27 cellular contexts compared by ENCODE assay signal in genomic region chr3:43171770-43172169, GRCh38.
A peak's percentile ranks its signal among the peaks of the same experiment; 100 is the strongest.
DNase-seq lines count a peak whose midpoint lies in the region; ATAC-seq and TF ChIP-seq lines count a peak whose summit lies in the region.
"Had no signal": no experiment of that assay in that cellular context is flagged by ENCODE, and none has a peak within 500 bp of the region (broad histone marks: within the 10 kb centered on the region; RNA-seq: fewer than 3 reads in every experiment).

No MANE protein-coding gene starts in this region.

- H3K4me2 ChIP-seq in mesenchymal stem cell (ENCODE audit: low read length, poor library complexity, severe bottlenecking) = no peak overlapping the region

- no peak overlapping the region for H2BK120ac ChIP-seq in mesenchymal stem cell (ENCODE audit: low read depth, low read length)

- H3K4me1 ChIP-seq in mesenchymal stem cell (ENCODE audit: control insufficient read depth, insufficient read depth, low read depth, low read length) (peaks cover under 1% of the 10 kb centered on the region), spleen (peaks cover 0 to 4% (median 2%) of the 10 kb centered on the region in 6 donors)
- H3K4me1 ChIP-seq: BE2C, body of pancreas, tibial artery had no signal

- H2BK12ac ChIP-seq in mesenchymal stem cell (ENCODE audit: low read length in 2 of 2) = no peak overlapping the region

- H3K9me3 ChIP-seq in mesenchymal stem cell (ENCODE audit: control insufficient read depth, low read length) (peaks cover 9% of the 10 kb centered on the region), spleen (peaks cover 0 to 28% (median 22%) of the 10 kb centered on the region in 8 donors)
- H3K9me3 ChIP-seq: BE2C, body of pancreas had no signal

- H3K9ac ChIP-seq in mesenchymal stem cell (ENCODE audit: low read length) = no peak overlapping the region

- no peak for TF ChIP-seq POLR2A in spleen (IDR thresholded peaks at IDR 0.05)

- no peak overlapping the region for H3K23ac ChIP-seq in mesenchymal stem cell (ENCODE audit: low read length in 2 of 2)

- H4K8ac ChIP-seq in mesenchymal stem cell (ENCODE audit: low read length) = no peak overlapping the region

- peak; percentile 62 for DNase-seq in EH (ENCODE audit: low read depth)
- peak; percentile 67 for DNase-seq in M059J (ENCODE audit: low read depth)
- peak; percentile 24 for DNase-seq in amniotic epithelial cell (ENCODE audit: low read depth)
- no peak for DNase-seq in mesenchymal stem cell
- DNase-seq in NOMO-1 (lab: John Stamatoyannopoulos, UW; ENCODE audit: unreplicated experiment in 2 of 2) = no peak
- DNase-seq in spleen = no peak
- DNase-seq in GM10266 (ENCODE audit: extremely low spot score) = no peak
- DNase-seq: ACHN; activated CD4-positive, alpha-beta T cell treated with anti-CD3 and anti-CD28 coated beads, Interleukin-2, amount 50 U/mL, for 48 hours; activated naive CD4-positive, alpha-beta T cell; activated T-cell treated with anti-CD3 and anti-CD28 coated beads, Interleukin-2, amount 50 U/mL, for 48 hours; BE2C; body of pancreas; CD8-positive, alpha-beta memory T cell; dermis blood vessel endothelial cell; DMS 273 treated with DMSO at 0.1 percent for 48 hours; esophagus squamous epithelium; hippocampal formation; left colon; NCI-H146; right cardiac atrium; stimulated activated CD4-positive, alpha-beta T cell treated with anti-CD3 and anti-CD28 coated beads, Interleukin-4, amount 100 ng/mL, for 1 hour; stomach; tibial artery had no signal

- H3K4me3 ChIP-seq in mesenchymal stem cell (ENCODE audit: insufficient read depth in 1 of 2, low read depth in 1 of 2, low read length in 2 of 2) = no peak overlapping the region
- H3K4me3 ChIP-seq in spleen = no peak overlapping the region
- H3K4me3 ChIP-seq: body of pancreas, esophagus squamous epithelium, SK-N-MC, stomach, tibial artery had no signal

- H3K79me1 ChIP-seq in mesenchymal stem cell (replicated peaks; ENCODE audit: low read length, poor library complexity, severe bottlenecking) = no peaks in the 10 kb centered on the region

- TF ChIP-seq CTCF in spleen (IDR thresholded peaks at IDR 0.05 in 8 of 11, conservative IDR thresholded peaks at IDR 0.05 in 3 of 11) = no peak
- TF ChIP-seq CTCF in GM10266 (IDR thresholded peaks at IDR 0.05; ENCODE audit: control insufficient read depth, insufficient read depth, low read depth, missing control alignments) = no peak

- peaks cover 0 to 4% of the 10 kb centered on the region in 2 experiments for H3K27me3 ChIP-seq in mesenchymal stem cell (ENCODE audit: control insufficient read depth in 1 of 2, insufficient read depth in 1 of 2, low read length in 2 of 2)
- no peaks in the 10 kb centered on the region for H3K27me3 ChIP-seq in spleen (replicated peaks in 1 of 7)
- H3K27me3 ChIP-seq: BE2C, body of pancreas, esophagus squamous epithelium, stomach, tibial artery had no signal

- WGBS in mesenchymal stem cell = 81% methylated on average over 4 of the region's 5 CpGs
- WGBS in spleen, 5 donors = 93 to 98% (median 96%) methylated on average over 5 of the region's 5 CpGs

- no peak for ATAC-seq in HG03354 (IDR thresholded peaks at IDR 0.05; ENCODE audit: poor library complexity, severe bottlenecking, unreplicated experiment)
- ATAC-seq: activated CD4-positive, CD25-positive, alpha-beta regulatory T cell treated with anti-CD3 and anti-CD28 coated beads, Interleukin-2, amount 50 U/mL, for 24 hours; body of pancreas; left colon; right cardiac atrium had no signal

- H2BK5ac ChIP-seq in mesenchymal stem cell (ENCODE audit: low read depth, low read length, poor library complexity, severe bottlenecking) = no peak overlapping the region

- no peak overlapping the region for H3K14ac ChIP-seq in mesenchymal stem cell (ENCODE audit: low read length in 2 of 2)

- H3K27ac ChIP-seq in mesenchymal stem cell (ENCODE audit: low read length, poor library complexity, severe bottlenecking) = no peak overlapping the region
- H3K27ac ChIP-seq in spleen = no peak overlapping the region
- H3K27ac ChIP-seq: body of pancreas, esophagus squamous epithelium, SK-N-MC, stomach, tibial artery had no signal

- no peak overlapping the region for H4K91ac ChIP-seq in mesenchymal stem cell (ENCODE audit: low read length)

- peak overlapping the region; percentile 19 for H2BK15ac ChIP-seq in mesenchymal stem cell (ENCODE audit: low read depth, poor library complexity, severe bottlenecking)

- H3K36me3 ChIP-seq in mesenchymal stem cell (ENCODE audit: control insufficient read depth in 1 of 2, insufficient read depth in 2 of 2, low read depth in 1 of 2, low read length in 2 of 2) = no peaks in the 10 kb centered on the region
- H3K36me3 ChIP-seq in spleen = no peaks in the 10 kb centered on the region
- H3K36me3 ChIP-seq: BE2C, esophagus squamous epithelium, stomach, tibial artery had no signal

- H2AK5ac ChIP-seq in mesenchymal stem cell (ENCODE audit: low read length, severe bottlenecking) = no peak overlapping the region

- no peak overlapping the region for H3K4ac ChIP-seq in mesenchymal stem cell (ENCODE audit: low read depth in 1 of 2, low read length in 2 of 2)

- intact Hi-C loops in spleen (cut with DNase I; ENCODE audit: low total_unique reads) = no loop called here

- H2AFZ ChIP-seq in mesenchymal stem cell (ENCODE audit: low read depth, low read length) = no peak overlapping the region

- no peak overlapping the region for H3K18ac ChIP-seq in mesenchymal stem cell (ENCODE audit: low read depth in 1 of 2, low read length in 2 of 2)

Comparison
In these comparisons a context has a peak if more than half of its experiments do, and no peak if none do; other contexts are left out.
1. DNase-seq: peak in EH (single experiment), M059J (single experiment) and amniotic epithelial cell (single experiment); none in mesenchymal stem cell (single experiment), NOMO-1 (0 of 2), spleen (single experiment) and GM10266 (single experiment).